In the genomic region with DNA sequence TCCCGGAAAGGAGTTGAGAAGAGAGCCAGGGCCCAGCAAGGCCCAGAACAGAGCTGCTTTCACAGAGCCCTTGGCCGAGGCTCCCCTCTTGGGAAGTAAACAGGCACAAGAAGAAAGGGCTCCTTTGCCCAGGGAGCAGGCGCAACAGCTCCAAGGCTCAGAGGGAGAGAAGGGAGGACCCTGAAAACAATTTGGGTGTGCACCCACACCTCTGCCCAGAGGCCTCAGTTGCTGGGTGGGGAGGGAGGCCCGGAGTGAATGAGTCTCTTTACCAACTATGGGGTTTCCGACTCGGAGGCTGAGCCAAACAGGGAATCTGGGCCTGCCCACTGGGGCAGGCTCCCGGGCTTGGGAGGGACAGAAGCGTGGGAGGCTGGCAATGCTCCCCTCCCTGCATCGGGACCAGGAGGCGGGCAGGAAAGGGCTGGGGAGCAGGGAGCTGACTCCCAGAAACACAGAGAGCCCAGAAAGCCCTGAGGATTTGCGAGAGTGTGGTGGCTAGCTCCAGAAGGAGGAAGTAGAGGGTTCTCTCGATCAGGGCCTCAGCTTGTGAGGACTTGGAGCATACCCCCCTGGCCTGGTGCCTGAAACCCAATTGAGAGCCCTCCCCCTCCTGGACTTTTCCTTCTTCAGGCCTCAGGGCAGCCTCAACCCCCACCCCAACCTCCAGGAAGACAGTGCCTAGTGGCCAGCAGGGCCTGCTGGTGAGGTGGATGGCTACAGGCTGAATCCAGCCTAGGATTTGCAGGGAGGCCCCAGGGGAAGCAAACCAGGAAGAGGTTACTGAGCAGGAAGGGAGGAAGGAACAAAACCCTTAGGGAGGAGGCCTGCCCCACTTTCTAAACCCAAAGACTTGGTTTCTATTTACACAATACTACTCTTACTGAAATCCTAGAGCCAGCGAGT, we compare ENCODE assay signal across 8 cellular contexts. TPM values are rescaled to one million over a fixed set of nuclear protein-coding genes. Genes with fewer than 3 reads are reported as not detected.
DNase-seq lines count a peak whose midpoint lies in the region; TF ChIP-seq lines count a peak whose summit lies in the region.

No MANE protein-coding gene starts in this region.

- peaks cover 16 to 25% of the 10 kb centered on the region in 2 donors for H3K4me1 ChIP-seq in esophagus (ENCODE audit: control insufficient read depth in 2 of 2, insufficient read depth in 2 of 2, low read length in 1 of 2)
- peaks cover 28 to 39% (median 29%) of the 10 kb centered on the region in 4 donors for H3K4me1 ChIP-seq in transverse colon

- no peaks in the 10 kb centered on the region for H3K36me3 Mint-ChIP-seq in activated CD4-positive, alpha-beta T cell treated with anti-CD3 and anti-CD28 coated beads, Interleukin-2, amount 10 ng/mL, durations not matched to agents 7 days and 5 days (ENCODE audit: low read depth)

- H3K27me3 ChIP-seq in esophagus (ENCODE audit: control insufficient read depth in 1 of 2, insufficient read depth in 2 of 2, low read length in 2 of 2): no peaks in the 10 kb centered on the region
- H3K27me3 ChIP-seq in transverse colon: no peaks in the 10 kb centered on the region

- peak; percentile 32 for DNase-seq in activated naive CD4-positive, alpha-beta T cell treated with Interleukin-2 at 50 U/mL for 16 hours
- DNase-seq in activated naive CD4-positive, alpha-beta T cell treated with anti-CD3 and anti-CD28 coated beads, Interleukin-2, amount 50 U/mL, for 16 hours: no peak
- no peak for DNase-seq in activated CD4-positive, alpha-beta T cell treated with anti-CD3 and anti-CD28 coated beads, Interleukin-2, amount 10 ng/mL, durations not matched to agents 7 days and 5 days
- DNase-seq in mucosa of gallbladder (ENCODE audit: low spot score) (peak; percentile 76), transverse colon (peak; percentile 69), DMS79 treated with DMSO at 0.1 percent for 48 hours (lab: John Stamatoyannopoulos, UW) (no peak), NCI-H1417 (lab: John Stamatoyannopoulos, UW) (no peak)

- H3K27me3 Mint-ChIP-seq in activated CD4-positive, alpha-beta T cell treated with anti-CD3 and anti-CD28 coated beads, Interleukin-2, amount 10 ng/mL, durations not matched to agents 7 days and 5 days: no peaks in the 10 kb centered on the region

- H3K9me3 ChIP-seq in esophagus (ENCODE audit: control insufficient read depth in 2 of 2, insufficient read depth in 1 of 2, low read depth in 1 of 2, low read length in 1 of 2) (no peaks in the 10 kb centered on the region), transverse colon (no peaks in the 10 kb centered on the region)

- CTCF ChIA-PET in activated CD4-positive, alpha-beta T cell treated with anti-CD3 and anti-CD28 coated beads, Interleukin-2, amount 10 ng/mL, durations not matched to agents 7 days and 5 days (lab: Charles Lee): interaction anchor here (0.8 to 7.0 kb wide), 5 partner anchors 12 to 98 kb away, joined by 3 to 40 read pairs (median 13); a partner anchor contains a TSS

- no peaks in the 10 kb centered on the region for H3K36me3 ChIP-seq in esophagus (ENCODE audit: control insufficient read depth in 2 of 2, insufficient read depth in 2 of 2, low read length in 1 of 2)
- H3K36me3 ChIP-seq in transverse colon: no peaks in the 10 kb centered on the region

- H3K4me1 Mint-ChIP-seq in activated CD4-positive, alpha-beta T cell treated with anti-CD3 and anti-CD28 coated beads, Interleukin-2, amount 10 ng/mL, durations not matched to agents 7 days and 5 days: peaks cover 58% of the 10 kb centered on the region

- H3K9me3 Mint-ChIP-seq in activated CD4-positive, alpha-beta T cell treated with anti-CD3 and anti-CD28 coated beads, Interleukin-2, amount 10 ng/mL, durations not matched to agents 7 days and 5 days: no peaks in the 10 kb centered on the region

- 9 to 23% methylated on average over 13 of the region's 13 CpGs for WGBS in esophagus, 2 donors
- WGBS in transverse colon (ENCODE audit: low coverage in 1 of 2), 2 donors: 70% methylated on average over 13 of the region's 13 CpGs; no CpG with 5 or more reads in 1 of the 2 donors

- H3K4me3 ChIP-seq in esophagus (ENCODE audit: low read depth in 1 of 2, low read length in 2 of 2): no peak overlapping the region
- H3K4me3 ChIP-seq in transverse colon: no peak overlapping the region

- intact Hi-C loops in transverse colon (cut with DNase I; ENCODE audit: low total_unique reads): loop anchor here (5.0 kb wide), 1 partner anchor 54 kb away; no protein-coding TSS in a partner anchor

- peak overlapping the region; percentile 55 for H3K4me3 Mint-ChIP-seq in activated CD4-positive, alpha-beta T cell treated with anti-CD3 and anti-CD28 coated beads, Interleukin-2, amount 10 ng/mL, durations not matched to agents 7 days and 5 days

- H3K27ac ChIP-seq in esophagus (ENCODE audit: low read depth in 2 of 2, low read length in 1 of 2) (peak overlapping the region; percentile 90 to 97), transverse colon (peak overlapping the region; percentile 80 to 93 (median 86))

- peak overlapping the region; percentile 97 for H3K27ac Mint-ChIP-seq in activated CD4-positive, alpha-beta T cell treated with anti-CD3 and anti-CD28 coated beads, Interleukin-2, amount 10 ng/mL, durations not matched to agents 7 days and 5 days

- in situ Hi-C loops in transverse colon (cut with MboI; ENCODE audit: low pct_ligation_motif_present in 1 of 4, low pct_unique_long_range_greater_than_20kb in 1 of 4, low sequenced_read_pairs in 3 of 4): loop anchor here in 3 of 4 donors (10.0 to 25.0 kb wide), 3 partner anchors 61 to 326 kb away; a partner anchor contains a TSS

- POLR2A ChIA-PET in activated CD4-positive, alpha-beta T cell treated with anti-CD3 and anti-CD28 coated beads, Interleukin-2, amount 10 ng/mL, durations not matched to agents 7 days and 5 days (lab: Charles Lee): no interaction called here

- no peak for TF ChIP-seq POLR2A in transverse colon (IDR thresholded peaks at IDR 0.05)

- peak in 2 of 5 experiments; percentile 23 to 28 for TF ChIP-seq CTCF in transverse colon (IDR thresholded peaks at IDR 0.05)

- no peak for TF ChIP-seq EP300 in transverse colon (IDR thresholded peaks at IDR 0.05; ENCODE audit: low read depth)

RNA-seq across cellular contexts. Expression of a gene that starts 6.2 kb away (rescaled TPM):
- total RNA-seq in activated CD4-positive, alpha-beta T cell treated with anti-CD3 and anti-CD28 coated beads, Interleukin-2, amount 10 ng/mL, durations not matched to agents 7 days and 5 days: under 1 TPM; 0.52 to 0.71 TPM
- polyA plus RNA-seq in esophagus: under 1 TPM; 0.02 to 0.04 TPM
- total RNA-seq in mucosa of gallbladder: 0.06 TPM
- total RNA-seq in transverse colon: under 1 TPM in 1 of 4 donors, not detected in 3; 0.16 TPM

RNA-seq across cellular contexts. Expression of a gene that starts 59.9 kb away (rescaled TPM):
- total RNA-seq in activated CD4-positive, alpha-beta T cell treated with anti-CD3 and anti-CD28 coated beads, Interleukin-2, amount 10 ng/mL, durations not matched to agents 7 days and 5 days: 100 to 1,000 TPM; 120 to 148 TPM
- 10 to 100 TPM; 26.6 to 41.9 TPM for polyA plus RNA-seq in esophagus
- total RNA-seq in mucosa of gallbladder (83.9 TPM), transverse colon (10 to 100 TPM; 54.3 to 77.0 (median 61.6) TPM)

Comparison
In these comparisons a context has a peak if more than half of its experiments do, and no peak if none do; other contexts are left out.
1. DNase-seq: peak in activated naive CD4-positive, alpha-beta T cell treated with Interleukin-2 at 50 U/mL for 16 hours (single experiment), mucosa of gallbladder (single experiment) and transverse colon (single experiment); none in activated naive CD4-positive, alpha-beta T cell treated with anti-CD3 and anti-CD28 coated beads, Interleukin-2, amount 50 U/mL, for 16 hours (single experiment), activated CD4-positive, alpha-beta T cell treated with anti-CD3 and anti-CD28 coated beads, Interleukin-2, amount 10 ng/mL, durations not matched to agents 7 days and 5 days (single experiment), DMS79 treated with DMSO at 0.1 percent for 48 hours (single experiment) and NCI-H1417 (0 of 3).